Comparison of ENCODE assay signal across 34 cellular contexts in genomic region chr4:169677150-169677732, GRCh38. TPM values are rescaled to one million over a fixed set of nuclear protein-coding genes. Genes with fewer than 3 reads are reported as not detected.
A peak's percentile ranks its signal among the peaks of the same experiment; 100 is the strongest.
DNase-seq lines count a peak whose midpoint lies in the region; ATAC-seq lines count a peak whose summit lies in the region.
"Had no signal": no experiment of that assay in that cellular context is flagged by ENCODE, and none has a peak within 500 bp of the region (broad histone marks: within the 10 kb centered on the region; RNA-seq: fewer than 3 reads in every experiment).

No MANE protein-coding gene starts in this region.

- no peak for ATAC-seq in memory B cell (ENCODE audit: low read depth)
- no peak for ATAC-seq in GM21381 (IDR thresholded peaks at IDR 0.05; ENCODE audit: unreplicated experiment)
- ATAC-seq in GM21825 (IDR thresholded peaks at IDR 0.05; ENCODE audit: unreplicated experiment): no peak
- ATAC-seq: activated CD4-positive, CD25-positive, alpha-beta regulatory T cell treated with anti-CD3 and anti-CD28 coated beads, Interleukin-2, amount 50 U/mL, for 24 hours; gastrocnemius medialis; GM23338; mucosa of descending colon; natural killer cell; stimulated activated memory B cell treated with anti-CD40 and anti-IgM and Interleukin-4, amounts not matched to agents 10 μg/mL and 1 μg/mL and 100 μg/mL, for 72 hours had no signal

- H3K4me3 Mint-ChIP-seq in memory B cell: no peak overlapping the region
- H3K4me3 Mint-ChIP-seq in CD8-positive, alpha-beta memory T cell: no peak overlapping the region
- H3K4me3 Mint-ChIP-seq: brain; CD4-positive, CD25-positive, alpha-beta regulatory T cell; GM23338; HFFc6; natural killer cell; stimulated activated memory B cell treated with anti-CD40 and anti-IgM and Interleukin-4, amounts not matched to agents 10 μg/mL and 1 μg/mL and 100 μg/mL, for 72 hours; type B pancreatic cell had no signal

- H3K27ac Mint-ChIP-seq in memory B cell: peak overlapping the region; percentile 37
- peak overlapping the region in 1 of 8 donors; percentile 13 for H3K27ac Mint-ChIP-seq in CD8-positive, alpha-beta memory T cell
- H3K27ac Mint-ChIP-seq: GM23338; HFFc6; stimulated activated memory B cell treated with anti-CD40 and anti-IgM and Interleukin-4, amounts not matched to agents 10 μg/mL and 1 μg/mL and 100 μg/mL, for 72 hours; type B pancreatic cell had no signal

- H3K9me3 Mint-ChIP-seq in memory B cell: no peaks in the 10 kb centered on the region
- no peaks in the 10 kb centered on the region for H3K9me3 Mint-ChIP-seq in CD8-positive, alpha-beta memory T cell
- H3K9me3 Mint-ChIP-seq: HFFc6; natural killer cell; stimulated activated memory B cell treated with anti-CD40 and anti-IgM and Interleukin-4, amounts not matched to agents 10 μg/mL and 1 μg/mL and 100 μg/mL, for 72 hours; type B pancreatic cell had no signal

- no peaks in the 10 kb centered on the region for H3K9me3 ChIP-seq in CD8-positive, alpha-beta memory T cell (ENCODE audit: low read length)
- H3K9me3 ChIP-seq: adrenal gland, esophagus squamous epithelium, gastrocnemius medialis, mucosa of descending colon had no signal

- H3K4me1 ChIP-seq in CD8-positive, alpha-beta memory T cell (ENCODE audit: insufficient read depth, low read length): no peaks in the 10 kb centered on the region
- H3K4me1 ChIP-seq: esophagus squamous epithelium, gastrocnemius medialis had no signal

- H3K27ac ChIP-seq in CD8-positive, alpha-beta memory T cell (ENCODE audit: low read depth, low read length): no peak overlapping the region
- H3K27ac ChIP-seq: adrenal gland, esophagus squamous epithelium, gastrocnemius medialis, PC-9 had no signal

- H3K27me3 ChIP-seq in CD8-positive, alpha-beta memory T cell (ENCODE audit: insufficient read depth, low read length, poor library complexity, severe bottlenecking): no peaks in the 10 kb centered on the region
- H3K27me3 ChIP-seq: adrenal gland, esophagus squamous epithelium, gastrocnemius medialis had no signal

- H3K36me3 Mint-ChIP-seq in memory B cell: peaks cover 11% of the 10 kb centered on the region
- peaks cover 0 to 21% (median 2%) of the 10 kb centered on the region in 3 donors for H3K36me3 Mint-ChIP-seq in CD8-positive, alpha-beta memory T cell
- H3K36me3 Mint-ChIP-seq: natural killer cell had no signal

- CTCF ChIA-PET in CD8-positive, alpha-beta memory T cell (lab: Charles Lee): interaction anchor here (1.0 kb wide), 1 partner anchor 17 kb away, joined by 5 read pairs; no protein-coding TSS in a partner anchor

- H3K4me3 ChIP-seq in CD8-positive, alpha-beta memory T cell (ENCODE audit: low read length): no peak overlapping the region
- H3K4me3 ChIP-seq: adrenal gland, esophagus squamous epithelium, gastrocnemius medialis, GM23338, lung, mucosa of descending colon, PC-9 had no signal

- H3K36me3 ChIP-seq in CD8-positive, alpha-beta memory T cell (ENCODE audit: insufficient read depth, low read length): no peaks in the 10 kb centered on the region

- DNase-seq in NCI-H2029 (lab: John Stamatoyannopoulos, UW) (peak; percentile 3), NCI-H2029 treated with DMSO at 0.1 percent for 48 hours (lab: John Stamatoyannopoulos, UW) (no peak), NCI-H1436 (lab: John Stamatoyannopoulos, UW) (peak; percentile 10), NCI-H748 treated with DMSO at 0.1 percent for 48 hours (lab: John Stamatoyannopoulos, UW) (peak; percentile 54), memory B cell (ENCODE audit: low spot score in 2 of 2) (no peak)
- no peak for DNase-seq in CD8-positive, alpha-beta memory T cell
- DNase-seq: activated CD4-positive, alpha-beta T cell treated with anti-CD3 and anti-CD28 coated beads, Interleukin-2, amount 50 U/mL, for 48 hours; activated T-cell treated with anti-CD3 and anti-CD28 coated beads, Interleukin-2, amount 50 U/mL, for 48 hours; adrenal gland; CD4-positive, CD25-positive, alpha-beta regulatory T cell; cerebellar nuclear complex; dermis blood vessel endothelial cell; esophagus squamous epithelium; gastrocnemius medialis; HFFc6; kidney glomerular epithelial cell; mucosa of descending colon; MV-4-11; natural killer cell; NCI-H2107; NCI-H510A; occipital lobe; PC-9; Right ventricle myocardium superior; substantia nigra; T-helper 2 cell had no signal

- peaks cover 2% of the 10 kb centered on the region for H3K4me1 Mint-ChIP-seq in memory B cell
- H3K4me1 Mint-ChIP-seq in CD8-positive, alpha-beta memory T cell: peaks cover 8 to 35% (median 25%) of the 10 kb centered on the region in 3 donors
- H3K4me1 Mint-ChIP-seq: GM23338 had no signal

- POLR2A ChIA-PET in CD8-positive, alpha-beta memory T cell (lab: Charles Lee): no interaction called here

- no peaks in the 10 kb centered on the region for H3K27me3 Mint-ChIP-seq in memory B cell
- H3K27me3 Mint-ChIP-seq in CD8-positive, alpha-beta memory T cell: no peaks in the 10 kb centered on the region
- H3K27me3 Mint-ChIP-seq: brain; CD4-positive, CD25-positive, alpha-beta regulatory T cell; stimulated activated memory B cell treated with anti-CD40 and anti-IgM and Interleukin-4, amounts not matched to agents 10 μg/mL and 1 μg/mL and 100 μg/mL, for 72 hours; type B pancreatic cell had no signal

RNA-seq across cellular contexts. Expression of gene CLCN3, which starts 56.9 kb away (rescaled TPM):
- total RNA-seq in CD8-positive, alpha-beta memory T cell: 10 to 100 TPM; 23.3 to 24.5 TPM
- 12.8 TPM for polyA plus RNA-seq in CD8-positive, alpha-beta memory T cell

Comparison
In these comparisons a context has a peak if more than half of its experiments do, and no peak if none do; other contexts are left out.
1. DNase-seq: peak in NCI-H2029 (single experiment), NCI-H1436 (single experiment) and NCI-H748 treated with DMSO at 0.1 percent for 48 hours (single experiment); none in NCI-H2029 treated with DMSO at 0.1 percent for 48 hours (single experiment), memory B cell (0 of 2) and CD8-positive, alpha-beta memory T cell (0 of 5).